In genomic region chr2:197576631-197577030, GRCh38 we compare ENCODE assay signal across 14 cellular contexts.
DNase-seq lines count a peak whose midpoint lies in the region; ATAC-seq and TF ChIP-seq lines count a peak whose summit lies in the region.
"Had no signal": no experiment of that assay in that cellular context is flagged by ENCODE, and none has a peak within 500 bp of the region (broad histone marks: within the 10 kb centered on the region; RNA-seq: fewer than 3 reads in every experiment).

No MANE protein-coding gene starts in this region.

- whole genome bisulfite sequencing in esophagus muscularis mucosa = 45% methylated on average over 3 of the region's 3 CpGs
- 21% methylated on average over 3 of the region's 3 CpGs for WGBS in liver

- H3K79me2 ChIP-seq in ACC112 (ENCODE audit: control insufficient read depth, insufficient read depth, low read length, unreplicated experiment) = no peaks in the 10 kb centered on the region

- no peak overlapping the region for H3K9ac ChIP-seq in liver (ENCODE audit: low read depth in 1 of 2, low read length in 2 of 2)

- H3K36me3 ChIP-seq in ACC112 (ENCODE audit: insufficient read depth, low read length) = peaks cover 8% of the 10 kb centered on the region; the same call in 1 of the 2 replicates
- H3K36me3 ChIP-seq in esophagus muscularis mucosa = peaks cover 0 to 5% (median 0%) of the 10 kb centered on the region in 4 donors
- H3K36me3 ChIP-seq in liver (ENCODE audit: control insufficient read depth in 4 of 4, insufficient read depth in 3 of 4, low read depth in 1 of 4, low read length in 3 of 4) = no peaks in the 10 kb centered on the region
- H3K36me3 ChIP-seq: Peyer's patch, thyroid gland had no signal

- H3K9me3 ChIP-seq in esophagus muscularis mucosa (peaks cover 0 to 5% (median 0%) of the 10 kb centered on the region in 4 donors), liver (ENCODE audit: control insufficient read depth in 4 of 4, low read length in 3 of 4) (peaks cover 0 to 2% (median 0%) of the 10 kb centered on the region in 4 donors)
- H3K9me3 ChIP-seq: thyroid gland had no signal

- no peak for TF ChIP-seq CTCF in esophagus muscularis mucosa (IDR thresholded peaks at IDR 0.05)
- no peak for TF ChIP-seq CTCF in liver (IDR thresholded peaks at IDR 0.05; ENCODE audit: low read depth, low read length, missing input control)
- no peak for TF ChIP-seq CTCF in GM13976 (IDR thresholded peaks at IDR 0.05; ENCODE audit: borderline replicate concordance, control extremely low read depth, extremely low read depth, insufficient read depth, missing control alignments)

- TF ChIP-seq POLR2A in esophagus muscularis mucosa (IDR thresholded peaks at IDR 0.05; ENCODE audit: low read depth) = no peak

- TF ChIP-seq RAD21 in liver (IDR thresholded peaks at IDR 0.05) = peak; percentile 11 to 19

- no peak for ATAC-seq in GM19397 (IDR thresholded peaks at IDR 0.05; ENCODE audit: unreplicated experiment)
- ATAC-seq: activated CD8-positive, alpha-beta T cell treated with anti-CD3 and anti-CD28 coated beads, Interleukin-2, amount 10 ng/mL, durations not matched to agents 7 days and 5 days had no signal

- TF ChIP-seq EP300 in esophagus muscularis mucosa (IDR thresholded peaks at IDR 0.05) = no peak

- H3K4me3 ChIP-seq in ACC112 (ENCODE audit: low read depth, low read length) (no peak overlapping the region), esophagus muscularis mucosa (no peak overlapping the region), liver (ENCODE audit: low read depth in 1 of 3, low read length in 3 of 3) (no peak overlapping the region)
- H3K4me3 ChIP-seq: Peyer's patch, thyroid gland had no signal

- peak overlapping the region; percentile 72 for H3K27ac ChIP-seq in ACC112 (ENCODE audit: low read depth, low read length)
- H3K27ac ChIP-seq in esophagus muscularis mucosa (replicated peaks in 1 of 4) = no peak overlapping the region
- no peak overlapping the region for H3K27ac ChIP-seq in liver (ENCODE audit: low read depth in 1 of 2, low read length in 2 of 2)
- H3K27ac ChIP-seq: Peyer's patch, thyroid gland had no signal

- in situ Hi-C loops in GM13976 (cut with MboI; ENCODE audit: low sequenced_read_pairs, unreplicated experiment) = no loop called here

- no peak overlapping the region for H2AFZ ChIP-seq in ACC112 (ENCODE audit: low read length, unreplicated experiment)

- intact Hi-C loops in esophagus muscularis mucosa (cut with DNase I) = no loop called here

- DNase-seq in NCI-H460 (ENCODE audit: extremely low read depth, low read depth) = peak; percentile 93
- DNase-seq in esophagus muscularis mucosa (ENCODE audit: extremely low spot score) = peak; percentile 75
- DNase-seq in stimulated activated CD4-positive, alpha-beta T cell treated with anti-CD3 and anti-CD28 coated beads, Interleukin-4, amount 100 ng/mL, for 24 hours = no peak
- no peak for DNase-seq in NCI-H187 (lab: John Stamatoyannopoulos, UW)
- DNase-seq in GM13976 (ENCODE audit: low spot score) = no peak
- DNase-seq: activated CD8-positive, alpha-beta T cell treated with anti-CD3 and anti-CD28 coated beads, Interleukin-2, amount 10 ng/mL, durations not matched to agents 7 days and 5 days; activated naive CD4-positive, alpha-beta T cell treated with Interleukin-2 at 50 U/mL for 16 hours; DND-41; MM.1S; Peyer's patch; thyroid gland had no signal

- H3K4me1 ChIP-seq in ACC112 (ENCODE audit: control insufficient read depth, insufficient read depth, low read length, unreplicated experiment) = peaks cover 26% of the 10 kb centered on the region
- peaks cover 5 to 7% (median 6%) of the 10 kb centered on the region in 4 donors for H3K4me1 ChIP-seq in esophagus muscularis mucosa
- H3K4me1 ChIP-seq in liver (ENCODE audit: control insufficient read depth in 4 of 4, insufficient read depth in 4 of 4, low read length in 3 of 4) = peaks cover 0 to 7% (median 0%) of the 10 kb centered on the region in 4 donors
- H3K4me1 ChIP-seq: Peyer's patch, thyroid gland had no signal

- H3K27me3 ChIP-seq in ACC112 (ENCODE audit: insufficient read depth, low read length) = no peaks in the 10 kb centered on the region
- H3K27me3 ChIP-seq in esophagus muscularis mucosa = no peaks in the 10 kb centered on the region
- no peaks in the 10 kb centered on the region for H3K27me3 ChIP-seq in liver (ENCODE audit: control insufficient read depth in 4 of 4, insufficient read depth in 4 of 4, low read length in 3 of 4)
- H3K27me3 ChIP-seq: Peyer's patch, thyroid gland had no signal

TF ChIP-seq in liver, 16 proteins besides CTCF, POLR2A, EP300 and RAD21:
- TF ChIP-seq RXRA (IDR thresholded peaks at IDR 0.05) (peak in 1 of 2 donors; percentile 28), HNF4A (conservative IDR thresholded peaks at IDR 0.05) (peak; percentile 33 to 47), FOXA1 (IDR thresholded peaks at IDR 0.05) (no peak), YY1 (IDR thresholded peaks at IDR 0.05) (peak; percentile 14), ZBTB33 (IDR thresholded peaks at IDR 0.05) (no peak), FOXA2 (IDR thresholded peaks at IDR 0.05) (no peak), ATF3 (IDR thresholded peaks at IDR 0.05) (no peak), GABPA (IDR thresholded peaks at IDR 0.05 in 1 of 2, conservative IDR thresholded peaks at IDR 0.05 in 1 of 2) (no peak)

Comparison
In these comparisons a context has a peak if more than half of its experiments do, and no peak if none do; other contexts are left out.
1. DNase-seq: peak in NCI-H460 (single experiment) and esophagus muscularis mucosa (single experiment); none in stimulated activated CD4-positive, alpha-beta T cell treated with anti-CD3 and anti-CD28 coated beads, Interleukin-4, amount 100 ng/mL, for 24 hours (single experiment), NCI-H187 (0 of 2) and GM13976 (single experiment).